11 cellular contexts compared by ENCODE assay signal in the genomic region with DNA sequence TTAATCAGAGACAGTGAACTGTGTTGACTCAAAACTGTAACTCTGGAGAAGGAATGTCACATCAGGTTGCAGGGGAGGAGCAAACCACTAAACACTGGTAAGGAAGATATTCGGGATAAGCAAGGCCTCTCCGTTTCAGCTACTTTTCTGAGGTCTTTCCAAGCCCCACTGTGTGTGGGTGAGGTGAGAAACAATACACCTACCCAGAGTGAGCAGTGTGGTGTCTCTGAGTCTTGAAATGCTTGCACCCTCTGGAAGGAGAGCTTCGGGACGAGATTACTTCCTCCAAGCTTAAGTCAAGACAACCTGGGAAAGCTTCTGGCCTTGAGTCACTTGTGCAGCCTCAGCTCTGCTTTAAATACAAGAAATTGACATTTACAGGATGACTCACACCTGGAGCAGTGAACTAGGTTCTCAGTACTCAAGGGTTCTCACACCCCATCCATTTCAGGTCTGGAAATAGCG. TPM values are rescaled to one million over a fixed set of nuclear protein-coding genes. Genes with fewer than 3 reads are reported as not detected.
DNase-seq lines count a peak whose midpoint lies in the region; ATAC-seq, FAIRE-seq and TF ChIP-seq lines count a peak whose summit lies in the region.
"Had no signal": no experiment of that assay in that cellular context is flagged by ENCODE, and none has a peak within 500 bp of the region (broad histone marks: within the 10 kb centered on the region; RNA-seq: fewer than 3 reads in every experiment).

No MANE protein-coding gene starts in this region.

- H3K4me2 ChIP-seq in endothelial cell of umbilical vein (ENCODE audit: insufficient read depth, low read length) (no peak overlapping the region), parathyroid adenoma (ENCODE audit: low read length) (peak overlapping the region; percentile 32)

- peaks cover 41% of the 10 kb centered on the region for H3K4me1 ChIP-seq in endothelial cell of umbilical vein (ENCODE audit: control insufficient read depth, extremely low read depth, insufficient read depth, low read length)
- H3K4me1 ChIP-seq in parathyroid adenoma: peaks cover 49% of the 10 kb centered on the region
- peaks cover 0 to 54% (median 40%) of the 10 kb centered on the region in 4 donors for H3K4me1 ChIP-seq in tibial artery

- peaks cover 22% of the 10 kb centered on the region for H3K79me2 ChIP-seq in endothelial cell of umbilical vein (ENCODE audit: control insufficient read depth, insufficient read depth, low read length)
- peaks cover 18% of the 10 kb centered on the region for H3K79me2 ChIP-seq in parathyroid adenoma

- CTCF ChIA-PET in endothelial cell of umbilical vein (lab: Charles Lee): interaction anchor here (0.8 to 2.2 kb wide), 5 partner anchors 25 to 184 kb away, joined by 3 to 7 read pairs (median 4); partner anchors contain the start of gene ACBD4

- no TSS peak for BruUV-seq in endothelial cell of umbilical vein (replicated peaks; lab: Mats Ljungman, UMichigan)

- no peaks in the 10 kb centered on the region for H3K36me3 ChIP-seq in endothelial cell of umbilical vein (ENCODE audit: control insufficient read depth in 2 of 2, extremely low read depth in 1 of 2, insufficient read depth in 2 of 2, low read length in 2 of 2)
- H3K36me3 ChIP-seq in parathyroid adenoma (ENCODE audit: control insufficient read depth, insufficient read depth, low read length): no peaks in the 10 kb centered on the region
- no peaks in the 10 kb centered on the region for H3K36me3 ChIP-seq in tibial artery

- POLR2A ChIA-PET in endothelial cell of umbilical vein (lab: Charles Lee): no interaction called here

- dilution Hi-C loops in endothelial cell of umbilical vein (cut with MboI; ENCODE audit: extremely low pct_ligation_motif_present, low sequenced_read_pairs): no loop called here

- H3K27me3 ChIP-seq in endothelial cell of umbilical vein (ENCODE audit: control insufficient read depth in 2 of 2, insufficient read depth in 2 of 2, low read length in 2 of 2) (no peaks in the 10 kb centered on the region), parathyroid adenoma (ENCODE audit: control insufficient read depth, insufficient read depth, low read length) (no peaks in the 10 kb centered on the region), tibial artery (no peaks in the 10 kb centered on the region)

- H3K4me3 ChIP-seq in endothelial cell of umbilical vein (replicated peaks in 1 of 3; ENCODE audit: insufficient read depth in 1 of 3, low read depth in 1 of 3, low read length in 3 of 3) (no peak overlapping the region), parathyroid adenoma (ENCODE audit: low read depth, low read length) (no peak overlapping the region), tibial artery (no peak overlapping the region)

- no peaks in the 10 kb centered on the region for H3K9me1 ChIP-seq in endothelial cell of umbilical vein (replicated peaks; ENCODE audit: control insufficient read depth, extremely low read depth, insufficient read depth, low read length)

- H2AFZ ChIP-seq in endothelial cell of umbilical vein (ENCODE audit: low read depth, low read length) (no peak overlapping the region), parathyroid adenoma (peak overlapping the region; percentile 81)

- no peaks in the 10 kb centered on the region for H3K9me3 ChIP-seq in endothelial cell of umbilical vein (replicated peaks; ENCODE audit: control insufficient read depth, insufficient read depth, low read length)
- no peaks in the 10 kb centered on the region for H3K9me3 ChIP-seq in parathyroid adenoma (ENCODE audit: control insufficient read depth, low read length)
- no peaks in the 10 kb centered on the region for H3K9me3 ChIP-seq in tibial artery

- H3K9ac ChIP-seq in endothelial cell of umbilical vein (replicated peaks; ENCODE audit: extremely low read depth, insufficient read depth, low read length): no peak overlapping the region
- H3K9ac ChIP-seq in parathyroid adenoma: no peak overlapping the region

- ATAC-seq in HG03439 (IDR thresholded peaks at IDR 0.05; ENCODE audit: unreplicated experiment): no peak

- H4K20me1 ChIP-seq in endothelial cell of umbilical vein (replicated peaks; ENCODE audit: control insufficient read depth, extremely low read depth, insufficient read depth, low read length): no peaks in the 10 kb centered on the region

- intact Hi-C loops in endothelial cell of umbilical vein (cut with micrococcal nuclease): no loop called here
- intact Hi-C loops in tibial artery (cut with DNase I; ENCODE audit: low total_unique reads): no loop called here

- TF ChIP-seq POLR2A in endothelial cell of umbilical vein (IDR thresholded peaks at IDR 0.05; ENCODE audit: low read depth, low read length): no peak

- FAIRE-seq in RCC 7860 (lab: Jason Lieb, UNC) (peak; percentile 68), endothelial cell of umbilical vein (lab: Jason Lieb, UNC) (peak; percentile 60)

- DNase-seq in ELR (ENCODE audit: low read depth) (peak; percentile 96), RCC 7860 (ENCODE audit: low spot score) (peak; percentile 85), endothelial cell of umbilical vein (ENCODE audit: low read depth, low spot score) (no peak), NCI-H2227 treated with DMSO at 0.1 percent for 48 hours (lab: John Stamatoyannopoulos, UW) (no peak), tibial artery (no peak), DMS153 (lab: John Stamatoyannopoulos, UW) (no peak)
- DNase-seq: effector CD4-positive, alpha-beta T cell; NCI-H187 treated with DMSO at 0.1 percent for 48 hours had no signal

- no peak for TF ChIP-seq CTCF in endothelial cell of umbilical vein (IDR thresholded peaks at IDR 0.05; ENCODE audit: extremely low read depth in 1 of 2, insufficient read depth in 1 of 2, low read depth in 1 of 2, low read length in 2 of 2)
- TF ChIP-seq CTCF in parathyroid adenoma (IDR thresholded peaks at IDR 0.05): no peak
- no peak for TF ChIP-seq CTCF in tibial artery (IDR thresholded peaks at IDR 0.05)

- H3K27ac ChIP-seq in endothelial cell of umbilical vein (ENCODE audit: insufficient read depth, low read depth, low read length) (no peak overlapping the region), parathyroid adenoma (peak overlapping the region; percentile 92), tibial artery (no peak overlapping the region)

TF ChIP-seq in endothelial cell of umbilical vein, 7 proteins besides CTCF, POLR2A, EP300 and RAD21:
- TF ChIP-seq MYC (IDR thresholded peaks at IDR 0.05; ENCODE audit: low read depth, low read length) (no peak), FOS (IDR thresholded peaks at IDR 0.05; ENCODE audit: borderline replicate concordance, insufficient read depth, low read length) (peak; percentile 23), MAX (IDR thresholded peaks at IDR 0.05; ENCODE audit: insufficient read depth, insufficient read length) (no peak)

RNA-seq across cellular contexts. Expression of gene MAP3K14, which starts 2.5 kb away (rescaled TPM):
- total RNA-seq in endothelial cell of umbilical vein: 7.9 and 9.8 TPM in 2 replicates
- polyA plus RNA-seq in endothelial cell of umbilical vein: 5.4 and 6.4 TPM in 2 replicates
- polyA plus RNA-seq in endothelial cell of umbilical vein (2011; cell fraction: cytosol; rRNA removed): 4.0 and 5.3 TPM in 2 replicates
- 11.9 and 13.4 TPM in 2 replicates for polyA plus RNA-seq in endothelial cell of umbilical vein (2011; cell fraction: nucleus; rRNA removed)
- 3.6 and 5.8 TPM in 2 replicates for polyA plus RNA-seq in endothelial cell of umbilical vein (2012)
- polyA minus RNA-seq in endothelial cell of umbilical vein: 4.2 and 4.4 TPM in 2 replicates
- polyA minus RNA-seq in endothelial cell of umbilical vein (2011; cell fraction: cytosol; rRNA and poly(A)+ RNA removed): 5.4 TPM
- polyA minus RNA-seq in endothelial cell of umbilical vein (2011; cell fraction: nucleus; rRNA and poly(A)+ RNA removed): 5.3 and 7.3 TPM in 2 replicates

RNA-seq across cellular contexts. Expression of gene SPATA32, which starts 57.4 kb away (rescaled TPM):
- total RNA-seq in endothelial cell of umbilical vein: not detected in 2 replicates
- polyA plus RNA-seq in endothelial cell of umbilical vein: not detected in 2 replicates
- polyA plus RNA-seq in endothelial cell of umbilical vein (2011; cell fraction: cytosol; rRNA removed): not detected in 2 replicates
- polyA plus RNA-seq in endothelial cell of umbilical vein (2011; cell fraction: nucleus; rRNA removed): not detected in 2 replicates
- not detected in 2 replicates for polyA plus RNA-seq in endothelial cell of umbilical vein (2012)
- not detected in 2 replicates for polyA minus RNA-seq in endothelial cell of umbilical vein
- not detected for polyA minus RNA-seq in endothelial cell of umbilical vein (2011; cell fraction: cytosol; rRNA and poly(A)+ RNA removed)
- polyA minus RNA-seq in endothelial cell of umbilical vein (2011; cell fraction: nucleus; rRNA and poly(A)+ RNA removed): not detected in 2 replicates
- polyA plus RNA-seq: neural cell had no signal

Comparison
In these comparisons a context has a peak if more than half of its experiments do, and no peak if none do; other contexts are left out.
1. DNase-seq: peak in ELR (single experiment) and RCC 7860 (single experiment); none in endothelial cell of umbilical vein (single experiment), NCI-H2227 treated with DMSO at 0.1 percent for 48 hours (single experiment), tibial artery (0 of 2) and DMS153 (single experiment).